Comparison of ENCODE assay signal across 13 cellular contexts in genomic region chr7:21497072-21497471, GRCh38. TPM values are rescaled to one million over a fixed set of nuclear protein-coding genes. Genes with fewer than 3 reads are reported as not detected.
A peak's percentile ranks its signal among the peaks of the same experiment; 100 is the strongest.
DNase-seq lines count a peak whose midpoint lies in the region; ATAC-seq, FAIRE-seq and TF ChIP-seq lines count a peak whose summit lies in the region.
"Had no signal": no experiment of that assay in that cellular context is flagged by ENCODE, and none has a peak within 500 bp of the region (broad histone marks: within the 10 kb centered on the region; RNA-seq: fewer than 3 reads in every experiment).

No MANE protein-coding gene starts in this region.

- no peak overlapping the region for H3K4me2 ChIP-seq in osteoblast (ENCODE audit: insufficient read depth, low read length)

- peaks cover 17% of the 10 kb centered on the region for H3K9me3 Mint-ChIP-seq in activated T-cell treated with anti-CD3 and anti-CD28 coated beads, Interleukin-2, amount 50 U/mL, for 4 hours

- H3K27ac ChIP-seq in osteoblast (ENCODE audit: low read depth, low read length) (no peak overlapping the region), right cardiac atrium (ENCODE audit: low read length) (no peak overlapping the region)

- no peaks in the 10 kb centered on the region for H4K20me1 ChIP-seq in osteoblast (ENCODE audit: insufficient read depth, low read length)

- no peak overlapping the region for H3K4me3 Mint-ChIP-seq in activated T-cell treated with anti-CD3 and anti-CD28 coated beads, Interleukin-2, amount 50 U/mL, for 4 hours
- H3K4me3 Mint-ChIP-seq: brain had no signal

- H3K9me3 ChIP-seq in osteoblast (ENCODE audit: low read depth, low read length) (no peaks in the 10 kb centered on the region), right cardiac atrium (ENCODE audit: control insufficient read depth, low read length) (no peaks in the 10 kb centered on the region)

- H3K27me3 Mint-ChIP-seq in activated T-cell treated with anti-CD3 and anti-CD28 coated beads, Interleukin-2, amount 50 U/mL, for 4 hours (ENCODE audit: low read depth): no peaks in the 10 kb centered on the region

- H3K27me3 ChIP-seq in bronchial epithelial cell (ENCODE audit: control insufficient read depth, insufficient read depth, low read length): no peaks in the 10 kb centered on the region
- no peaks in the 10 kb centered on the region for H3K27me3 ChIP-seq in osteoblast (ENCODE audit: insufficient read depth, low read length)
- H3K27me3 ChIP-seq in right cardiac atrium (ENCODE audit: control insufficient read depth, insufficient read depth): no peaks in the 10 kb centered on the region

- no peaks in the 10 kb centered on the region for H3K4me1 ChIP-seq in osteoblast (ENCODE audit: insufficient read depth, low read length)
- no peaks in the 10 kb centered on the region for H3K4me1 ChIP-seq in right cardiac atrium (ENCODE audit: control insufficient read depth, insufficient read depth, low read length)

- H2AFZ ChIP-seq in osteoblast (ENCODE audit: low read length): no peak overlapping the region

- no peaks in the 10 kb centered on the region for H3K36me3 ChIP-seq in bronchial epithelial cell (ENCODE audit: control insufficient read depth, insufficient read depth, low read length)
- H3K36me3 ChIP-seq in osteoblast (ENCODE audit: insufficient read depth, low read length): no peaks in the 10 kb centered on the region

- TF ChIP-seq RAD21 in Ishikawa (IDR thresholded peaks at IDR 0.05; ENCODE audit: low read depth): peak; percentile 18; the same call in 1 of the 2 replicates

- FAIRE-seq in bronchial epithelial cell (lab: Jason Lieb, UNC): no peak
- FAIRE-seq: endothelial cell of umbilical vein had no signal

- no peaks in the 10 kb centered on the region for H3K79me2 ChIP-seq in osteoblast (ENCODE audit: insufficient read depth, low read length)

- DNase-seq in ELR (ENCODE audit: low read depth) (peak; percentile 42), bronchial epithelial cell (ENCODE audit: low read depth) (peak; percentile 31), osteoblast (ENCODE audit: insufficient read length, low spot score, missing footprints) (no peak), posterior vena cava (ENCODE audit: low spot score) (no peak), right cardiac atrium (no peak)
- no peak for DNase-seq in activated T-cell treated with anti-CD3 and anti-CD28 coated beads, Interleukin-2, amount 50 U/mL, for 4 hours
- DNase-seq: activated CD4-positive, alpha-beta T cell treated with anti-CD3 and anti-CD28 coated beads for 1 hour; activated T-cell treated with anti-CD3 and anti-CD28 coated beads, Interleukin-2, amount 50 U/mL, for 48 hours; NCI-H1092 treated with DMSO at 0.1 percent for 48 hours; NCI-H774 had no signal

- TF ChIP-seq EP300 in Ishikawa (IDR thresholded peaks at IDR 0.05; ENCODE audit: borderline replicate concordance): no peak

- ATAC-seq in right cardiac atrium: no peak
- no peak for ATAC-seq in activated T-cell treated with anti-CD3 and anti-CD28 coated beads, Interleukin-2, amount 50 U/mL, for 4 hours

- peaks cover 56% of the 10 kb centered on the region for H3K36me3 Mint-ChIP-seq in activated T-cell treated with anti-CD3 and anti-CD28 coated beads, Interleukin-2, amount 50 U/mL, for 4 hours (ENCODE audit: insufficient read depth)

- intact Hi-C loops in posterior vena cava (cut with DNase I) (loop anchor here in 1 of 2 donors (5.0 kb wide), 1 partner anchor 1745 kb away; no protein-coding TSS in a partner anchor), right cardiac atrium (cut with DNase I) (no loop called here)

- TF ChIP-seq CTCF in bronchial epithelial cell (IDR thresholded peaks at IDR 0.05; ENCODE audit: insufficient read depth, low read length, severe bottlenecking) (peak; percentile 49), osteoblast (IDR thresholded peaks at IDR 0.05; ENCODE audit: extremely low read depth, low read depth, low read length) (peak; percentile 52)

- peaks cover 1% of the 10 kb centered on the region for H3K4me1 Mint-ChIP-seq in activated T-cell treated with anti-CD3 and anti-CD28 coated beads, Interleukin-2, amount 50 U/mL, for 4 hours (ENCODE audit: low read depth)
- H3K4me1 Mint-ChIP-seq: brain had no signal

- no peak overlapping the region for H3K4me3 ChIP-seq in bronchial epithelial cell (ENCODE audit: low read depth, low read length)
- H3K4me3 ChIP-seq in osteoblast (ENCODE audit: insufficient read depth, low read length): no peak overlapping the region
- H3K4me3 ChIP-seq in right cardiac atrium (ENCODE audit: low read length): no peak overlapping the region

TF ChIP-seq in Ishikawa, 13 proteins besides CTCF, POLR2A, EP300 and RAD21:
- TF ChIP-seq MAX (IDR thresholded peaks at IDR 0.05): no peak
- TF ChIP-seq CREB1 (IDR thresholded peaks at IDR 0.05; ENCODE audit: low read depth): no peak
- no peak for TF ChIP-seq FOXM1 (IDR thresholded peaks at IDR 0.05; ENCODE audit: borderline replicate concordance, low read depth)
- no peak for TF ChIP-seq ZBTB7A (IDR thresholded peaks at IDR 0.05; ENCODE audit: low read depth)
- TF ChIP-seq CEBPB (IDR thresholded peaks at IDR 0.05): no peak
- no peak for TF ChIP-seq TCF12 (IDR thresholded peaks at IDR 0.05; ENCODE audit: low read depth)
- no peak for TF ChIP-seq USF1 (IDR thresholded peaks at IDR 0.05)
- TF ChIP-seq TEAD4 (IDR thresholded peaks at IDR 0.05): no peak
- no peak for TF ChIP-seq TAF1 (IDR thresholded peaks at IDR 0.05; ENCODE audit: low read depth)

RNA-seq across cellular contexts. Expression of gene DNAH11, which starts 45.8 kb away (rescaled TPM):
- total RNA-seq in bronchial epithelial cell: 2.6 and 4.1 TPM in 2 replicates
- total RNA-seq in osteoblast: under 0.01 and 1.1 TPM in 2 replicates
- total RNA-seq in posterior vena cava: under 1 TPM; 0.51 to 0.81 TPM
- total RNA-seq in right cardiac atrium: 1 to 10 TPM; 3.7 to 6.4 (median 5.2) TPM
- 0.86 TPM for polyA plus RNA-seq in right cardiac atrium
- total RNA-seq in activated T-cell treated with anti-CD3 and anti-CD28 coated beads, Interleukin-2, amount 50 U/mL, for 4 hours: under 1 TPM in 2 of 3 donors, not detected in 1; under 0.01 to 0.03 TPM

Comparison
In these comparisons a context has a peak if more than half of its experiments do, and no peak if none do; other contexts are left out.
1. DNase-seq: peak in ELR (single experiment) and bronchial epithelial cell (single experiment); none in osteoblast (single experiment), posterior vena cava (single experiment), right cardiac atrium (0 of 3) and activated T-cell treated with anti-CD3 and anti-CD28 coated beads, Interleukin-2, amount 50 U/mL, for 4 hours (single experiment).